ENCODE assay signal across 8 cellular contexts in genomic region chr1:205199090-205199930, GRCh38. TPM values are rescaled to one million over a fixed set of nuclear protein-coding genes. Genes with fewer than 3 reads are reported as not detected.
A peak's percentile ranks its signal among the peaks of the same experiment; 100 is the strongest.
DNase-seq lines count a peak whose midpoint lies in the region; ATAC-seq and TF ChIP-seq lines count a peak whose summit lies in the region.

No MANE protein-coding gene starts in this region.

- no peak overlapping the region for H3K4me3 ChIP-seq in GM12865 (ENCODE audit: low read depth, low read length)
- H3K4me3 ChIP-seq in choroid plexus epithelial cell (ENCODE audit: low read depth, low read length), result no peak overlapping the region
- H3K4me3 ChIP-seq in thyroid gland (replicated peaks in 1 of 3), result no peak overlapping the region

- peaks cover 0 to 5% of the 10 kb centered on the region in 2 donors for H3K4me1 ChIP-seq in thyroid gland

- H3K4me1 Mint-ChIP-seq in T-helper 2 cell treated with Interferon-gamma antibody and Interleukin-4, amounts not matched to agents 5 μg/mL and 100 μg/mL, for 36 hours (ENCODE audit: low read depth), result peaks cover 29% of the 10 kb centered on the region

- H3K27ac Mint-ChIP-seq in T-helper 2 cell treated with Interferon-gamma antibody and Interleukin-4, amounts not matched to agents 5 μg/mL and 100 μg/mL, for 36 hours, result peak overlapping the region; percentile 75

- H3K4me3 Mint-ChIP-seq in T-helper 2 cell treated with Interferon-gamma antibody and Interleukin-4, amounts not matched to agents 5 μg/mL and 100 μg/mL, for 36 hours, result peak overlapping the region; percentile 70

- TF ChIP-seq CTCF in GM12865 (IDR thresholded peaks at IDR 0.05; ENCODE audit: insufficient read depth, low read depth, low read length, missing control alignments), result no peak
- no peak for TF ChIP-seq CTCF in choroid plexus epithelial cell (conservative IDR thresholded peaks at IDR 0.05; ENCODE audit: low read depth, low read length)
- no peak for TF ChIP-seq CTCF in thyroid gland (IDR thresholded peaks at IDR 0.05)

- no peaks in the 10 kb centered on the region for H3K9me3 Mint-ChIP-seq in T-helper 2 cell treated with Interferon-gamma antibody and Interleukin-4, amounts not matched to agents 5 μg/mL and 100 μg/mL, for 36 hours

- no peak overlapping the region for H3K27ac ChIP-seq in thyroid gland

- no peak for TF ChIP-seq POLR2A in thyroid gland (IDR thresholded peaks at IDR 0.05)

- no peaks in the 10 kb centered on the region for H3K9me3 ChIP-seq in thyroid gland

- H3K36me3 Mint-ChIP-seq in T-helper 2 cell treated with Interferon-gamma antibody and Interleukin-4, amounts not matched to agents 5 μg/mL and 100 μg/mL, for 36 hours (ENCODE audit: low read depth), result peaks cover 5% of the 10 kb centered on the region

- 80 to 84% methylated on average over 9 of the region's 9 CpGs for WGBS in thyroid gland, 2 donors

- ATAC-seq in GM21619 (IDR thresholded peaks at IDR 0.05; ENCODE audit: unreplicated experiment), result no peak

- intact Hi-C loops in thyroid gland (cut with DNase I), result no loop called here

- no peaks in the 10 kb centered on the region for H3K27me3 ChIP-seq in thyroid gland

- DNase-seq in GM12865 (ENCODE audit: low read depth), result peak; percentile 7
- DNase-seq in T-helper 2 cell treated with Interferon-gamma antibody and Interleukin-4, amounts not matched to agents 5 μg/mL and 100 μg/mL, for 36 hours (ENCODE audit: low spot score), result peak; percentile 72
- DNase-seq in choroid plexus epithelial cell (ENCODE audit: low read depth), result peak; percentile 37
- peak; percentile 74 for DNase-seq in stimulated activated CD4-positive, alpha-beta T cell treated with anti-CD3 and anti-CD28 coated beads, Interleukin-15, amount 100 ng/mL, for 24 hours
- no peak for DNase-seq in thyroid gland
- no peak for DNase-seq in DMS53 (lab: John Stamatoyannopoulos, UW)
- DNase-seq in Kasumi-1 (lab: John Stamatoyannopoulos, UW), result no peak

- H3K27me3 Mint-ChIP-seq in T-helper 2 cell treated with Interferon-gamma antibody and Interleukin-4, amounts not matched to agents 5 μg/mL and 100 μg/mL, for 36 hours (ENCODE audit: low read depth), result no peaks in the 10 kb centered on the region

- H3K36me3 ChIP-seq in thyroid gland, result no peaks in the 10 kb centered on the region

RNA-seq across cellular contexts. Expression of gene DSTYK, which starts 12.2 kb away (rescaled TPM):
- total RNA-seq in thyroid gland, result 10 to 100 TPM; 12.9 to 21.1 (median 17.5) TPM

RNA-seq across cellular contexts. Expression of gene TMCC2, which starts 28.4 kb away (rescaled TPM):
- total RNA-seq in thyroid gland, result 1 to 10 TPM; 2.3 to 3.6 (median 3.1) TPM

Comparison
In these comparisons a context has a peak if more than half of its experiments do, and no peak if none do; other contexts are left out.
1. DNase-seq: peak in GM12865 (single experiment), T-helper 2 cell treated with Interferon-gamma antibody and Interleukin-4, amounts not matched to agents 5 μg/mL and 100 μg/mL, for 36 hours (single experiment), choroid plexus epithelial cell (single experiment) and stimulated activated CD4-positive, alpha-beta T cell treated with anti-CD3 and anti-CD28 coated beads, Interleukin-15, amount 100 ng/mL, for 24 hours (single experiment); none in thyroid gland (0 of 2), DMS53 (single experiment) and Kasumi-1 (0 of 2).